In genomic region chr14:67951529-67952120, GRCh38 we compare ENCODE assay signal across 15 cellular contexts.
"Had no signal": no experiment of that assay in that cellular context is flagged by ENCODE, and none has a peak within 500 bp of the region (broad histone marks: within the 10 kb centered on the region; RNA-seq: fewer than 3 reads in every experiment).

No MANE protein-coding gene starts in this region.

- H3K27ac ChIP-seq: cardiac muscle cell, coronary artery, esophagus muscularis mucosa, left lung had no signal

- H3K27me3 ChIP-seq: cardiac muscle cell, esophagus muscularis mucosa, left lung had no signal

- H3K4me3 ChIP-seq: cardiac muscle cell, coronary artery, esophagus muscularis mucosa, left lung had no signal

- H3K4me1 ChIP-seq: left lung had no signal

- ATAC-seq: left lung; natural killer cell treated with Interleukin-12 subunit alpha and Interleukin-12 subunit beta and Interleukin-15 and Interleukin-18, amount 100 ng/mL, for 72 hours; T-cell had no signal

- FAIRE-seq: keratinocyte had no signal

- H3K36me3 ChIP-seq: cardiac muscle cell, esophagus muscularis mucosa, left lung had no signal

- DNase-seq: activated CD4-positive, CD25-positive, alpha-beta regulatory T cell treated with anti-CD3 and anti-CD28 coated beads, Interleukin-2, amount 50 U/mL, for 72 hours; activated naive CD4-positive, alpha-beta T cell treated with anti-CD3 and anti-CD28 coated beads, Interleukin-2, amount 10 ng/mL, durations not matched to agents 7 days and 5 days; effector CD4-positive, alpha-beta T cell; left lung; mammary epithelial cell; stimulated activated CD4-positive, alpha-beta T cell treated with anti-CD3 and anti-CD28 coated beads, Interleukin-4, amount 100 ng/mL, for 24 hours; stimulated activated naive CD4-positive, alpha-beta T cell; T-cell; T-helper 9 cell; trophoblast cell had no signal
